32 cellular contexts compared by ENCODE assay signal in genomic region chr19:28522545-28522922, GRCh38.
"Had no signal": no experiment of that assay in that cellular context is flagged by ENCODE, and none has a peak within 500 bp of the region (broad histone marks: within the 10 kb centered on the region; RNA-seq: fewer than 3 reads in every experiment).

No MANE protein-coding gene starts in this region.

- H3K36me3 ChIP-seq: adrenal gland, esophagus squamous epithelium, heart left ventricle, WERI-Rb-1 had no signal

- H3K27me3 ChIP-seq: adrenal gland, body of pancreas, esophagus squamous epithelium, heart left ventricle had no signal

- FAIRE-seq: colon, frontal cortex had no signal

- H3K4me3 ChIP-seq: adrenal gland, body of pancreas, esophagus squamous epithelium, heart left ventricle had no signal

- H3K27ac ChIP-seq: adrenal gland, body of pancreas, esophagus squamous epithelium, heart left ventricle, WERI-Rb-1 had no signal

- ATAC-seq: activated CD4-positive, CD25-positive, alpha-beta regulatory T cell treated with anti-CD3 and anti-CD28 coated beads, Interleukin-2, amount 50 U/mL, for 24 hours; activated CD8-positive, alpha-beta T cell treated with anti-CD3 and anti-CD28 coated beads for 36 hours; activated naive CD8-positive, alpha-beta T cell treated with anti-CD3 and anti-CD28 coated beads, Interleukin-2, amount 50 U/mL, for 24 hours; activated T-cell treated with anti-CD3 and anti-CD28 coated beads, Interleukin-2, amount 50 U/mL, for 4 hours; activated T-helper 17 cell treated with anti-CD3 and anti-CD28 coated beads, Interleukin-2, amount 50 U/mL, for 72 hours; body of pancreas; effector memory CD8-positive, alpha-beta T cell; heart left ventricle; T-helper 17 cell had no signal

- H3K9me3 ChIP-seq: adrenal gland, body of pancreas, esophagus squamous epithelium, heart left ventricle had no signal

- H3K4me1 ChIP-seq: adrenal gland, body of pancreas, esophagus squamous epithelium, heart left ventricle had no signal

- DNase-seq: activated B cell treated with CpG ODN at 0.5 μM for 24 hours; activated CD4-positive, alpha-beta T cell treated with anti-CD3 and anti-CD28 coated beads for 48 hours; activated CD4-positive, alpha-beta T cell treated with anti-CD3 and anti-CD28 coated beads, Interleukin-2, amount 50 U/mL, for 1 hour; activated CD4-positive, alpha-beta T cell treated with anti-CD3 and anti-CD28 coated beads, Interleukin-2, amount 50 U/mL, for 48 hours; activated CD8-positive, alpha-beta memory T cell treated with anti-CD3 and anti-CD28 coated beads for 24 hours; activated CD8-positive, alpha-beta T cell treated with anti-CD3 and anti-CD28 coated beads for 36 hours; activated effector memory CD4-positive, alpha-beta T cell treated with Interleukin-2 at 50 U/mL for 16 hours; activated gamma-delta T cell treated with Interleukin-2 at 50 U/mL for 16 hours; activated naive CD4-positive, alpha-beta T cell treated with anti-CD3 and anti-CD28 coated beads for 36 hours; activated naive CD8-positive, alpha-beta T cell treated with anti-CD3 and anti-CD28 coated beads for 36 hours; activated naive CD8-positive, alpha-beta T cell treated with anti-CD3 and anti-CD28 coated beads, Interleukin-2, amount 50 U/mL, for 24 hours; activated T-cell treated with anti-CD3 and anti-CD28 coated beads, Interleukin-2, amount 50 U/mL, for 4 hours; adrenal gland; amygdala; aorta; body of pancreas; cortex of kidney; dermis blood vessel endothelial cell; effector CD4-positive, alpha-beta T cell; effector memory CD8-positive, alpha-beta T cell; erythroblast; esophagus squamous epithelium; glutamatergic neuron; heart left ventricle; T-helper 1 cell; T-helper 17 cell; T1000; WERI-Rb-1 had no signal
